In the genomic region with DNA sequence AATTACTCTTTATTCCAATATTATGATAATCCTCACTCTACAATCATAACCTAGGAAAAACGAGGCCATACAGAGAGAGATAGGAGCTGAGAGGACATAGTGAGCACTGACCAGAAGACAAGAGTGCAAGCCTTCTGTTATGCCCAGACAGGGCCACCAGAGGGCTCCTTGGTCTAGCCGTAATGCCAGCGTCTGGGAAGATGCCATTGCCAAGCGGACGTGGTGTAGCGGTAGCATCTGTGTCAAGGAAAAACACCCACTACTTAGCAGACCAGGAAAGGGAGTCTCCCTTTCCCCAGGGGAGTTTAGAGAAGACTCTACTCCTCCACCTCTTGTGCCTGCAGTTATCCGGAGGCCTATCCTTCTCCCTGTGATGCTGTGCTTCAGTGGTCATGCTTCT, we compare ENCODE assay signal across 7 cellular contexts.
DNase-seq lines count a peak whose midpoint lies in the region; ATAC-seq and TF ChIP-seq lines count a peak whose summit lies in the region.
"Not testable (repeated sequence)": the region's sequence is repeated elsewhere in the genome, so short reads cannot be mapped to it uniquely, and the experiment has no call there.

No MANE protein-coding gene starts in this region.

- not testable (repeated sequence) for TF ChIP-seq POLR2A in HCT116 (IDR thresholded peaks at IDR 0.05; ENCODE audit: borderline replicate concordance, extremely low read depth, insufficient read depth, insufficient read length)

- H3K9me3 Mint-ChIP-seq in activated CD4-positive, alpha-beta T cell treated with anti-CD3 and anti-CD28 coated beads for 36 hours (ENCODE audit: low read depth), result peaks cover 14% of the 10 kb centered on the region

- not testable (repeated sequence) for H3K36me3 ChIP-seq in HCT116 (ENCODE audit: control insufficient read depth in 1 of 2, insufficient read depth in 2 of 2, low read length in 2 of 2); Panc1 (ENCODE audit: control insufficient read depth, insufficient read depth, low read length); left ventricle myocardium inferior

- H3K4me1 ChIP-seq in HCT116 (ENCODE audit: control insufficient read depth in 1 of 2, insufficient read depth in 2 of 2, low read length in 2 of 2); Panc1 (ENCODE audit: control insufficient read depth, insufficient read depth, low read length); left ventricle myocardium inferior: not testable (repeated sequence)

- not testable (repeated sequence) for H3K79me2 ChIP-seq in HCT116 (ENCODE audit: insufficient read depth, low read length)

- not testable (repeated sequence) for H3K9ac ChIP-seq in HCT116 (ENCODE audit: low read length)

- in situ Hi-C loops in Panc1 (cut with HindIII; ENCODE audit: low pct_unique_long_range_greater_than_20kb, low sequenced_read_pairs), result not testable (repeated sequence)

- H3K4me3 ChIP-seq in HCT116 (replicated peaks in 1 of 2; ENCODE audit: low read depth in 1 of 2, low read length in 2 of 2); Panc1 (ENCODE audit: low read depth in 2 of 2, low read length in 2 of 2); left ventricle myocardium inferior: not testable (repeated sequence)

- not testable (repeated sequence) for H3K27ac Mint-ChIP-seq in activated CD4-positive, alpha-beta T cell treated with anti-CD3 and anti-CD28 coated beads for 36 hours

- H3K27me3 Mint-ChIP-seq in activated CD4-positive, alpha-beta T cell treated with anti-CD3 and anti-CD28 coated beads for 36 hours, result not testable (repeated sequence)

- DNase-seq in DMS114 treated with DMSO at 0.1 percent for 48 hours (lab: John Stamatoyannopoulos, UW; ENCODE audit: unreplicated experiment), result peak; percentile 14
- DNase-seq in HCT116 (ENCODE audit: low read depth, low spot score), result peak; percentile 29
- DNase-seq in NCI-H524 (lab: John Stamatoyannopoulos, UW), result peak; percentile 4
- DNase-seq in Panc1 (ENCODE audit: low read depth, low spot score); left ventricle myocardium inferior: not testable (repeated sequence)
- peak; percentile 7 for DNase-seq in activated CD4-positive, alpha-beta T cell treated with anti-CD3 and anti-CD28 coated beads for 36 hours

- not testable (repeated sequence) for H3K4me1 Mint-ChIP-seq in activated CD4-positive, alpha-beta T cell treated with anti-CD3 and anti-CD28 coated beads for 36 hours

- not testable (repeated sequence) for H2AFZ ChIP-seq in HCT116 (ENCODE audit: low read depth, low read length, poor library complexity, severe bottlenecking)

- intact Hi-C loops in HCT116 (cut with micrococcal nuclease); Panc1 (cut with micrococcal nuclease; ENCODE audit: unreplicated experiment); activated CD4-positive, alpha-beta T cell treated with anti-CD3 and anti-CD28 coated beads for 36 hours (cut with DNase I, micrococcal nuclease); left ventricle myocardium inferior (cut with micrococcal nuclease): not testable (repeated sequence)

- H3K4me3 Mint-ChIP-seq in activated CD4-positive, alpha-beta T cell treated with anti-CD3 and anti-CD28 coated beads for 36 hours, result not testable (repeated sequence)

- peak; percentile 70 for TF ChIP-seq RAD21 in HCT116 (IDR thresholded peaks at IDR 0.05; ENCODE audit: low read depth)

- H3K27me3 ChIP-seq in HCT116 (ENCODE audit: insufficient read depth, low read length); Panc1 (ENCODE audit: control insufficient read depth, insufficient read depth, low read length); left ventricle myocardium inferior (ENCODE audit: low read depth): not testable (repeated sequence)

- POLR2A ChIA-PET in HCT116 (lab: Charles Lee); Panc1 (lab: Charles Lee); activated CD4-positive, alpha-beta T cell treated with anti-CD3 and anti-CD28 coated beads for 36 hours (lab: Charles Lee): not testable (repeated sequence)

- CTCF ChIA-PET in HCT116 (lab: Charles Lee); Panc1 (lab: Charles Lee); activated CD4-positive, alpha-beta T cell treated with anti-CD3 and anti-CD28 coated beads for 36 hours (lab: Charles Lee): not testable (repeated sequence)

- not testable (repeated sequence) for H3K27ac ChIP-seq in HCT116 (ENCODE audit: low read depth, low read length); Panc1 (ENCODE audit: low read length); left ventricle myocardium inferior (replicated peaks)

- not testable (repeated sequence) for H4K20me1 ChIP-seq in HCT116 (ENCODE audit: insufficient read depth)

- H3K9me3 ChIP-seq in HCT116 (ENCODE audit: control insufficient read depth in 1 of 2, insufficient read depth in 1 of 2, low read depth in 1 of 2, low read length in 2 of 2); Panc1 (ENCODE audit: control insufficient read depth, insufficient read depth, low read depth, low read length); left ventricle myocardium inferior (replicated peaks): not testable (repeated sequence)

- peak; percentile 58; the same call in 1 of the 2 replicates for ATAC-seq in HCT116
- not testable (repeated sequence) for ATAC-seq in Panc1; activated CD4-positive, alpha-beta T cell treated with anti-CD3 and anti-CD28 coated beads for 36 hours

- not testable (repeated sequence) for BruUV-seq in HCT116 (replicated peaks; lab: Mats Ljungman, UMichigan); Panc1 (replicated peaks; lab: Mats Ljungman, UMichigan)

- RAD21 ChIA-PET in HCT116 (lab: Charles Lee; ENCODE audit: low non-redundant PET in 1 of 2, low total read pairs in 2 of 2, uncharacterized antibody in 2 of 2, unreplicated experiment in 2 of 2), result not testable (repeated sequence)

- H3K9me2 ChIP-seq in HCT116 (ENCODE audit: insufficient read depth), result not testable (repeated sequence)

- not testable (repeated sequence) for H3K4me2 ChIP-seq in HCT116 (ENCODE audit: low read length)

- peak in 2 of 3 experiments; percentile 60 to 76; a peak in 4 of 6 replicates for TF ChIP-seq CTCF in HCT116 (IDR thresholded peaks at IDR 0.05 in 2 of 3, conservative IDR thresholded peaks at IDR 0.05 in 1 of 3; ENCODE audit: borderline replicate concordance in 1 of 3, insufficient read depth in 1 of 3, low read depth in 2 of 3, low read length in 2 of 3)
- peak; percentile 61 for TF ChIP-seq CTCF in LNCAP (IDR thresholded peaks at IDR 0.05)
- peak; percentile 65 for TF ChIP-seq CTCF in Panc1 (IDR thresholded peaks at IDR 0.05)
- peak; percentile 55 for TF ChIP-seq CTCF in left ventricle myocardium inferior (IDR thresholded peaks at IDR 0.05; ENCODE audit: borderline replicate concordance)

- not testable (repeated sequence) for H3K36me3 Mint-ChIP-seq in activated CD4-positive, alpha-beta T cell treated with anti-CD3 and anti-CD28 coated beads for 36 hours (ENCODE audit: low read depth)
